In the genomic region with DNA sequence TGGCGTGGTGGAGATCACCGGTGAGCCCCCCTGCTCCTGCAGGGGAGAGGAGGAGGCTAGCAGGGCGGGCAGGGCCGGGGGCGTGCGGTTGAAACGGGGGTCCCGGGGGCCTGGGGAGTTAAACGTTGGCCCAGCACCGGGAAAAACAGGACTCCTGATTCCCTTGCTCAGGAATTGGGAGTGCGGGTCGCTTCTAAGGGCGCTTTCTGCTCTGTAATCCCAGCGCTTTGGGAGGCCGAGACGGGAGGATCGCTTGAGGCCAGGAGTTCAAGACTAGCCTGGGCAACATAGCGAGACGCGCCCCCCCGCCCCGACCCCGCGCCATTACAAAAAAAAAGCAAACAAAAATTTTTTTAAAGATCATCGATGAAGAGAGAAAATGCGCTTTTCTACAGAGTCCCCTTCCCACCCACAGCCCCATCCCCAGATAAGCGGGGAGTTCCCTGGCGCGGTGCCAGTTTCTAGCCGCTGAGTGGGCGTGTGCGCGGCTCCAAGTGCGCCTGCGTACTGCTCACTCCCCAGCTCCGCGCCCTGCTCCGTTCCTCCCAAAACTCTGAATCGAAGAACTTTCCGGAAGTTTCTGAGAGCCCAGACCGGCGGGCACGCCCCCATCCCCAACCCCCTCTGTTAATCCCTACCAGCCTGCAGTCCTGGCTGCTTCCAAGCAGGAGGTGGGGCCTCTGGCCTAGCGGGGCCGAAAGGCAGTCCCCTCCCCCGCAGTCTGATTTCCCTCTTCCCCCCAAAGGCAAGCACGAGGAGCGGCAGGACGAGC, we compare ENCODE assay signal across 8 cellular contexts. TPM values are rescaled to one million over a fixed set of nuclear protein-coding genes. Genes with fewer than 3 reads are reported as not detected.
DNase-seq lines count a peak whose midpoint lies in the region; ATAC-seq, FAIRE-seq and TF ChIP-seq lines count a peak whose summit lies in the region.

No MANE protein-coding gene starts in this region.

- H3K9me3 ChIP-seq in NT2/D1 (ENCODE audit: insufficient read depth, low read length) = no peaks in the 10 kb centered on the region
- no peaks in the 10 kb centered on the region for H3K9me3 ChIP-seq in endodermal cell (ENCODE audit: control insufficient read depth, low read length)
- no peaks in the 10 kb centered on the region for H3K9me3 ChIP-seq in mesodermal cell (ENCODE audit: control insufficient read depth, low read length)

- ATAC-seq in HG02885 (IDR thresholded peaks at IDR 0.05; ENCODE audit: poor library complexity, unreplicated experiment) (peak; percentile 48), HG02973 (IDR thresholded peaks at IDR 0.05; ENCODE audit: unreplicated experiment) (no peak)

- TF ChIP-seq CTCF in endodermal cell (conservative IDR thresholded peaks at IDR 0.05) = no peak

- peaks cover 7% of the 10 kb centered on the region for H3K36me3 Mint-ChIP-seq in endodermal cell (ENCODE audit: low read depth)

- H3K4me3 ChIP-seq in NT2/D1 (ENCODE audit: insufficient read length, low read depth) = peak overlapping the region; percentile 80
- peak overlapping the region; percentile 81 for H3K4me3 ChIP-seq in endodermal cell (ENCODE audit: low read length)
- peak overlapping the region; percentile 83 for H3K4me3 ChIP-seq in mesodermal cell (ENCODE audit: extremely low read depth, insufficient read depth, low read length, poor library complexity, severe bottlenecking)

- DNase-seq in NT2/D1 (ENCODE audit: low read depth, low spot score) (peak; percentile 96), endodermal cell (peak; percentile 98)
- peak; percentile 79 for DNase-seq in activated CD8-positive, alpha-beta memory T cell treated with anti-CD3 and anti-CD28 coated beads, Interleukin-2, amount 50 U/mL, for 4 hours
- DNase-seq in stimulated activated CD8-positive, alpha-beta memory T cell treated with anti-CD3 and anti-CD28 coated beads, Interleukin-15, amount 100 ng/mL, for 1 hour (ENCODE audit: low read depth) = peak; percentile 60

- peaks cover 4% of the 10 kb centered on the region for H3K9me3 Mint-ChIP-seq in endodermal cell

- 0 to 1% methylated on average over 16 to 49 of the region's 49 CpGs for WGBS in endodermal cell (ENCODE audit: insufficient coverage in 1 of 2, insufficient read length in 1 of 2), 2 experiments
- WGBS in mesodermal cell (ENCODE audit: insufficient coverage in 2 of 2), 2 experiments = 1% methylated on average over 21 to 44 of the region's 49 CpGs

- H3K36me3 ChIP-seq in NT2/D1 (ENCODE audit: insufficient read depth, insufficient read length, low read length) (peaks cover 12% of the 10 kb centered on the region), endodermal cell (ENCODE audit: control insufficient read depth, insufficient read depth, low read length) (no peaks in the 10 kb centered on the region), mesodermal cell (ENCODE audit: control insufficient read depth, insufficient read depth, low read length) (peaks cover 9% of the 10 kb centered on the region)

- H3K27ac ChIP-seq in endodermal cell (ENCODE audit: low read depth, low read length) (peak overlapping the region; percentile 87), mesodermal cell (ENCODE audit: low read depth, low read length, severe bottlenecking) (peak overlapping the region; percentile 83)

- H3K27me3 ChIP-seq in NT2/D1 (ENCODE audit: insufficient read depth, insufficient read length) (no peaks in the 10 kb centered on the region), endodermal cell (ENCODE audit: control insufficient read depth, insufficient read depth, low read length, poor library complexity, severe bottlenecking) (no peaks in the 10 kb centered on the region)

- H3K27ac Mint-ChIP-seq in endodermal cell = peak overlapping the region; percentile 89

- peaks cover 8% of the 10 kb centered on the region for H3K4me1 ChIP-seq in NT2/D1 (ENCODE audit: insufficient read depth, insufficient read length)
- H3K4me1 ChIP-seq in endodermal cell (ENCODE audit: control insufficient read depth, insufficient read depth, low read length) = no peaks in the 10 kb centered on the region
- H3K4me1 ChIP-seq in mesodermal cell (ENCODE audit: control insufficient read depth, insufficient read depth, low read length, poor library complexity, severe bottlenecking) = peaks cover 27% of the 10 kb centered on the region

- peaks cover 14% of the 10 kb centered on the region for H3K4me1 Mint-ChIP-seq in endodermal cell

- peak overlapping the region; percentile 74 for H3K4me3 Mint-ChIP-seq in endodermal cell

- H3K9ac ChIP-seq in NT2/D1 (ENCODE audit: insufficient read length, low read depth) = peak overlapping the region; percentile 92
- peak overlapping the region; percentile 56 for H3K9ac ChIP-seq in endodermal cell (ENCODE audit: extremely low read depth, low read length, poor library complexity, severe bottlenecking)

- peak; percentile 93 for FAIRE-seq in G401.6 (lab: Jason Lieb, UNC)

- H3K27me3 Mint-ChIP-seq in endodermal cell (ENCODE audit: insufficient read depth) = peaks cover 22% of the 10 kb centered on the region

RNA-seq across cellular contexts. Expression of gene HSPB1, which starts 0.8 kb away (rescaled TPM):
- total RNA-seq in endodermal cell = 100 to 1,000 TPM; 244 to 248 TPM
- polyA plus RNA-seq in endodermal cell (2013, experiment 1 of 2) = 401 TPM
- polyA plus RNA-seq in endodermal cell (2013, experiment 2 of 2) = 422 TPM
- polyA plus RNA-seq in mesodermal cell (2013, experiment 1 of 2) = 475 TPM
- 398 TPM for polyA plus RNA-seq in mesodermal cell (2013, experiment 2 of 2)

RNA-seq across cellular contexts. Expression of gene YWHAG, which starts 55.5 kb away (rescaled TPM):
- 100 to 1,000 TPM; 148 TPM for total RNA-seq in endodermal cell
- 163 TPM for polyA plus RNA-seq in endodermal cell (2013, experiment 1 of 2)
- polyA plus RNA-seq in endodermal cell (2013, experiment 2 of 2) = 160 TPM
- 129 TPM for polyA plus RNA-seq in mesodermal cell (2013, experiment 1 of 2)
- 124 TPM for polyA plus RNA-seq in mesodermal cell (2013, experiment 2 of 2)
